In the genomic region with DNA sequence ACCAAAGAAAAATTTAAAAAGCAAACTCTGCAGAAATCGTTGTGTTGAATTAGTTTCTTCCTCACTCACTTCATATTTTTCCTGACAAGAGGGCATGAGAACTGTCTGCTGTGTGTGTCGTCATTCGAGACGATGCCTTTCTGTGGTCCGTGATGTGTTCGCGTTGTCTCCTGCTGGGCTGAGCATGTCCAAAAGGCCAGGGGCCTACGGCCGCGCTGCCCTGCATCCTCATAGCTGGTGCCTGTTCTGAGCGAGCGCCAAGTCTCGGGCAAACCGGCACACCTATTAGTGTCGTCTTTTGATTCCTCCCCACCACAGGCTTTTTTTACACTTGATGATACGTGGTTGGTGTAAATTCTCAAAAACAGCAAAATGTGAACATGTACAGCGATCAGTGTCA, we compare ENCODE assay signal across 21 cellular contexts. TPM values are rescaled to one million over a fixed set of nuclear protein-coding genes. Genes with fewer than 3 reads are reported as not detected.
"Had no signal": no experiment of that assay in that cellular context is flagged by ENCODE, and none has a peak within 500 bp of the region (broad histone marks: within the 10 kb centered on the region; RNA-seq: fewer than 3 reads in every experiment).

No MANE protein-coding gene starts in this region.

- H3K9me3 ChIP-seq: SJSA1 had no signal

- H3K4me1 ChIP-seq: SJSA1 had no signal

- H3K27me3 ChIP-seq: SJSA1 had no signal

- H3K27ac ChIP-seq: SJSA1, SK-N-MC had no signal

- H3K4me3 ChIP-seq: SJSA1, SK-N-MC had no signal

- DNase-seq: KBM-7, MV-4-11, NCI-H1048, NCI-H1105, NCI-H1417 treated with DMSO at 0.1 percent for 48 hours, NCI-H187, NCI-H2029, NCI-H2081 treated with DMSO at 0.1 percent for 48 hours, NCI-H2171, NCI-H524, NCI-H526 treated with DMSO at 0.1 percent for 48 hours, NCI-H774, Right ventricle myocardium superior, RPMI8226, SIG-M5 had no signal

RNA-seq across cellular contexts. Expression of a gene that starts 57.9 kb away (rescaled TPM):
- total RNA-seq: HT-29, LHCN-M2, MCF 10A, NCI-H460, SJSA1 had no signal
